12 cellular contexts compared by ENCODE assay signal in genomic region chr7:39605087-39605486, GRCh38. TPM values are rescaled to one million over a fixed set of nuclear protein-coding genes. Genes with fewer than 3 reads are reported as not detected.
A peak's percentile ranks its signal among the peaks of the same experiment; 100 is the strongest.
DNase-seq lines count a peak whose midpoint lies in the region; ATAC-seq and TF ChIP-seq lines count a peak whose summit lies in the region.
"Had no signal": no experiment of that assay in that cellular context is flagged by ENCODE, and none has a peak within 500 bp of the region (broad histone marks: within the 10 kb centered on the region; RNA-seq: fewer than 3 reads in every experiment).

No MANE protein-coding gene starts in this region.

- peaks cover 6% of the 10 kb centered on the region for H3K9me3 Mint-ChIP-seq in activated naive CD8-positive, alpha-beta T cell treated with anti-CD3 and anti-CD28 coated beads, Interleukin-2, amount 50 U/mL, for 24 hours
- no peaks in the 10 kb centered on the region for H3K9me3 Mint-ChIP-seq in stimulated activated naive B cell treated with anti-CD40 and anti-IgM and Interleukin-4, amounts not matched to agents 10 μg/mL and 1 μg/mL and 100 μg/mL, for 72 hours

- no peak overlapping the region for H3K4me2 ChIP-seq in osteoblast (ENCODE audit: insufficient read depth, low read length)

- peaks cover 54% of the 10 kb centered on the region for H3K4me1 Mint-ChIP-seq in activated naive CD8-positive, alpha-beta T cell treated with anti-CD3 and anti-CD28 coated beads, Interleukin-2, amount 50 U/mL, for 24 hours
- peaks cover 9 to 28% of the 10 kb centered on the region in 2 donors for H3K4me1 Mint-ChIP-seq in stimulated activated naive B cell treated with anti-CD40 and anti-IgM and Interleukin-4, amounts not matched to agents 10 μg/mL and 1 μg/mL and 100 μg/mL, for 72 hours

- DNase-seq in activated naive CD8-positive, alpha-beta T cell treated with anti-CD3 and anti-CD28 coated beads, Interleukin-2, amount 50 U/mL, for 24 hours = no peak
- DNase-seq in stimulated activated naive B cell treated with anti-CD40 and anti-IgM and Interleukin-4, amounts not matched to agents 10 μg/mL and 1 μg/mL and 100 μg/mL, for 72 hours = no peak
- DNase-seq in SK-N-DZ (ENCODE audit: low spot score) = no peak
- no peak for DNase-seq in dermis blood vessel endothelial cell
- DNase-seq in osteoblast (ENCODE audit: insufficient read length, low spot score, missing footprints) = no peak
- DNase-seq: DMS 273 treated with DMSO at 0.1 percent for 48 hours; KBM-7; nucleus accumbens; OCI-M1; stimulated activated naive CD4-positive, alpha-beta T cell treated with Interleukin-2 at 50 U/mL for 16 hours had no signal

- H2AFZ ChIP-seq in osteoblast (ENCODE audit: low read length) = no peak overlapping the region

- no peaks in the 10 kb centered on the region for H3K36me3 Mint-ChIP-seq in activated naive CD8-positive, alpha-beta T cell treated with anti-CD3 and anti-CD28 coated beads, Interleukin-2, amount 50 U/mL, for 24 hours (ENCODE audit: low read depth)
- peaks cover 0 to 1% of the 10 kb centered on the region in 2 donors for H3K36me3 Mint-ChIP-seq in stimulated activated naive B cell treated with anti-CD40 and anti-IgM and Interleukin-4, amounts not matched to agents 10 μg/mL and 1 μg/mL and 100 μg/mL, for 72 hours

- H3K27ac ChIP-seq in osteoblast (ENCODE audit: low read depth, low read length) = no peak overlapping the region

- ATAC-seq in GM18909 (IDR thresholded peaks at IDR 0.05; ENCODE audit: poor library complexity, unreplicated experiment) (peak; percentile 75), HG03097 (IDR thresholded peaks at IDR 0.05; ENCODE audit: low FRiP score, unreplicated experiment) (peak; percentile 55)
- peak; percentile 86 for ATAC-seq in activated naive CD8-positive, alpha-beta T cell treated with anti-CD3 and anti-CD28 coated beads, Interleukin-2, amount 50 U/mL, for 24 hours
- ATAC-seq in stimulated activated naive B cell treated with anti-CD40 and anti-IgM and Interleukin-4, amounts not matched to agents 10 μg/mL and 1 μg/mL and 100 μg/mL, for 72 hours (replicated peaks) = peak; percentile 77 to 78

- no peaks in the 10 kb centered on the region for H3K27me3 Mint-ChIP-seq in activated naive CD8-positive, alpha-beta T cell treated with anti-CD3 and anti-CD28 coated beads, Interleukin-2, amount 50 U/mL, for 24 hours
- peaks cover 5 to 13% of the 10 kb centered on the region in 2 donors for H3K27me3 Mint-ChIP-seq in stimulated activated naive B cell treated with anti-CD40 and anti-IgM and Interleukin-4, amounts not matched to agents 10 μg/mL and 1 μg/mL and 100 μg/mL, for 72 hours

- H3K36me3 ChIP-seq in osteoblast (ENCODE audit: insufficient read depth, low read length) = no peaks in the 10 kb centered on the region

- no peaks in the 10 kb centered on the region for H4K20me1 ChIP-seq in osteoblast (ENCODE audit: insufficient read depth, low read length)

- H3K9me3 ChIP-seq in osteoblast (ENCODE audit: low read depth, low read length) = no peaks in the 10 kb centered on the region

- peak overlapping the region; percentile 13 for H3K27ac Mint-ChIP-seq in activated naive CD8-positive, alpha-beta T cell treated with anti-CD3 and anti-CD28 coated beads, Interleukin-2, amount 50 U/mL, for 24 hours
- no peak overlapping the region for H3K27ac Mint-ChIP-seq in stimulated activated naive B cell treated with anti-CD40 and anti-IgM and Interleukin-4, amounts not matched to agents 10 μg/mL and 1 μg/mL and 100 μg/mL, for 72 hours

- no peaks in the 10 kb centered on the region for H3K27me3 ChIP-seq in osteoblast (ENCODE audit: insufficient read depth, low read length)

- no peak overlapping the region for H3K4me3 ChIP-seq in osteoblast (ENCODE audit: insufficient read depth, low read length)

- TF ChIP-seq CTCF in osteoblast (IDR thresholded peaks at IDR 0.05; ENCODE audit: extremely low read depth, low read depth, low read length) = no peak

- no peak overlapping the region for H3K4me3 Mint-ChIP-seq in activated naive CD8-positive, alpha-beta T cell treated with anti-CD3 and anti-CD28 coated beads, Interleukin-2, amount 50 U/mL, for 24 hours
- no peak overlapping the region for H3K4me3 Mint-ChIP-seq in stimulated activated naive B cell treated with anti-CD40 and anti-IgM and Interleukin-4, amounts not matched to agents 10 μg/mL and 1 μg/mL and 100 μg/mL, for 72 hours

- H3K4me1 ChIP-seq in osteoblast (ENCODE audit: insufficient read depth, low read length) = peaks cover 25% of the 10 kb centered on the region

- H3K79me2 ChIP-seq in osteoblast (ENCODE audit: insufficient read depth, low read length) = no peaks in the 10 kb centered on the region

RNA-seq across cellular contexts. Expression of gene RALA, which starts 18.3 kb away (rescaled TPM):
- 22.3 and 23.3 TPM in 2 replicates for polyA plus RNA-seq in SK-N-DZ (2014; cell fraction: cytosol; rRNA removed)
- polyA plus RNA-seq in SK-N-DZ (2014; cell fraction: nucleus; rRNA removed) = 10.6 and 11.1 TPM in 2 replicates
- total RNA-seq in dermis blood vessel endothelial cell = 36.9 and 49.4 TPM in 2 replicates
- total RNA-seq in osteoblast = 38.4 and 44.5 TPM in 2 replicates

RNA-seq across cellular contexts. Expression of gene YAE1, which starts 38.9 kb away (rescaled TPM):
- polyA plus RNA-seq in SK-N-DZ (2014; cell fraction: cytosol; rRNA removed) = 79.7 and 95.5 TPM in 2 replicates
- polyA plus RNA-seq in SK-N-DZ (2014; cell fraction: nucleus; rRNA removed) = 74.1 and 95.1 TPM in 2 replicates
- total RNA-seq in dermis blood vessel endothelial cell (16.2 and 22.3 TPM in 2 replicates), osteoblast (29.0 and 32.7 TPM in 2 replicates)
